ENCODE assay signal across 10 cellular contexts in genomic region chr19:45161715-45162463, GRCh38. TPM values are rescaled to one million over a fixed set of nuclear protein-coding genes. Genes with fewer than 3 reads are reported as not detected.
A peak's percentile ranks its signal among the peaks of the same experiment; 100 is the strongest.
DNase-seq lines count a peak whose midpoint lies in the region; ATAC-seq, FAIRE-seq and TF ChIP-seq lines count a peak whose summit lies in the region.
"Had no signal": no experiment of that assay in that cellular context is flagged by ENCODE, and none has a peak within 500 bp of the region (broad histone marks: within the 10 kb centered on the region; RNA-seq: fewer than 3 reads in every experiment).

No MANE protein-coding gene starts in this region.

- H3K4me3 ChIP-seq in epithelial cell of proximal tubule (ENCODE audit: low read depth, low read length) = no peak overlapping the region
- H3K4me3 ChIP-seq: upper lobe of left lung had no signal

- H3K27me3 Mint-ChIP-seq in neural crest cell (ENCODE audit: low read depth) = peaks cover 14% of the 10 kb centered on the region
- H3K27me3 Mint-ChIP-seq in natural killer cell treated with Interleukin-12 subunit alpha and Interleukin-12 subunit beta and Interleukin-15 and Interleukin-18, amount 100 ng/mL, for 72 hours = peaks cover 7 to 16% of the 10 kb centered on the region in 2 donors

- no peak for DNase-seq in D721Med (ENCODE audit: insufficient read length, low spot score)
- peak; percentile 19 for DNase-seq in NCI-H146 treated with DMSO at 0.1 percent for 48 hours (lab: John Stamatoyannopoulos, UW; ENCODE audit: unreplicated experiment)
- no peak for DNase-seq in epithelial cell of proximal tubule (ENCODE audit: low read depth)
- DNase-seq in neural crest cell (ENCODE audit: low read depth, low spot score) = peak; percentile 75
- no peak for DNase-seq in natural killer cell treated with Interleukin-12 subunit alpha and Interleukin-12 subunit beta and Interleukin-15 and Interleukin-18, amount 100 ng/mL, for 72 hours (ENCODE audit: low spot score)

- no peaks in the 10 kb centered on the region for H3K36me3 Mint-ChIP-seq in neural crest cell (ENCODE audit: low read depth)
- no peaks in the 10 kb centered on the region for H3K36me3 Mint-ChIP-seq in natural killer cell treated with Interleukin-12 subunit alpha and Interleukin-12 subunit beta and Interleukin-15 and Interleukin-18, amount 100 ng/mL, for 72 hours

- FAIRE-seq in D721Med (lab: Jason Lieb, UNC) = no peak

- ATAC-seq in HG02938 (IDR thresholded peaks at IDR 0.05; ENCODE audit: unreplicated experiment) (no peak), GM19035 (IDR thresholded peaks at IDR 0.05; ENCODE audit: unreplicated experiment) (no peak), GM21825 (IDR thresholded peaks at IDR 0.05; ENCODE audit: unreplicated experiment) (no peak)
- ATAC-seq in natural killer cell treated with Interleukin-12 subunit alpha and Interleukin-12 subunit beta and Interleukin-15 and Interleukin-18, amount 100 ng/mL, for 72 hours = no peak

- no peak overlapping the region for H3K27ac Mint-ChIP-seq in neural crest cell (ENCODE audit: unreplicated experiment)
- H3K27ac Mint-ChIP-seq in natural killer cell treated with Interleukin-12 subunit alpha and Interleukin-12 subunit beta and Interleukin-15 and Interleukin-18, amount 100 ng/mL, for 72 hours = no peak overlapping the region
- H3K27ac Mint-ChIP-seq: T-helper 2 cell treated with Interferon-gamma antibody and Interleukin-4, amounts not matched to agents 5 μg/mL and 100 μg/mL, for 36 hours had no signal

- H3K4me1 Mint-ChIP-seq in neural crest cell = peaks cover 7% of the 10 kb centered on the region
- H3K4me1 Mint-ChIP-seq in natural killer cell treated with Interleukin-12 subunit alpha and Interleukin-12 subunit beta and Interleukin-15 and Interleukin-18, amount 100 ng/mL, for 72 hours (ENCODE audit: low read depth in 2 of 2) = peaks cover 6 to 21% of the 10 kb centered on the region in 2 donors

- H3K4me3 Mint-ChIP-seq in neural crest cell = peak overlapping the region; percentile 19
- H3K4me3 Mint-ChIP-seq in natural killer cell treated with Interleukin-12 subunit alpha and Interleukin-12 subunit beta and Interleukin-15 and Interleukin-18, amount 100 ng/mL, for 72 hours = no peak overlapping the region
- H3K4me3 Mint-ChIP-seq: T-helper 2 cell treated with Interferon-gamma antibody and Interleukin-4, amounts not matched to agents 5 μg/mL and 100 μg/mL, for 36 hours had no signal

- TF ChIP-seq CTCF in D721Med (IDR thresholded peaks at IDR 0.05; ENCODE audit: insufficient read depth, missing control alignments) (peak; percentile 37), epithelial cell of proximal tubule (conservative IDR thresholded peaks at IDR 0.05; ENCODE audit: low read depth, low read length) (peak; percentile 71), neural crest cell (conservative IDR thresholded peaks at IDR 0.05) (peak; percentile 64)

- H3K9me3 Mint-ChIP-seq in neural crest cell = no peaks in the 10 kb centered on the region
- H3K9me3 Mint-ChIP-seq in natural killer cell treated with Interleukin-12 subunit alpha and Interleukin-12 subunit beta and Interleukin-15 and Interleukin-18, amount 100 ng/mL, for 72 hours = no peaks in the 10 kb centered on the region
- H3K9me3 Mint-ChIP-seq: T-helper 2 cell treated with Interferon-gamma antibody and Interleukin-4, amounts not matched to agents 5 μg/mL and 100 μg/mL, for 36 hours had no signal

RNA-seq across cellular contexts. Expression of gene NKPD1, which starts 1.1 kb away (rescaled TPM):
- total RNA-seq in epithelial cell of proximal tubule (0.29 TPM in 1 of 2 replicates, not detected in the other), neural crest cell (0.16 and 0.39 TPM in 2 replicates)
- under 1 TPM; 0.14 to 0.22 TPM for total RNA-seq in natural killer cell treated with Interleukin-12 subunit alpha and Interleukin-12 subunit beta and Interleukin-15 and Interleukin-18, amount 100 ng/mL, for 72 hours

RNA-seq across cellular contexts. Expression of gene TRAPPC6A, which starts 16.1 kb away (rescaled TPM):
- total RNA-seq in epithelial cell of proximal tubule (9.5 and 16.5 TPM in 2 replicates), neural crest cell (22.2 and 25.1 TPM in 2 replicates)
- 10 to 100 TPM; 17.5 to 33.5 TPM for total RNA-seq in natural killer cell treated with Interleukin-12 subunit alpha and Interleukin-12 subunit beta and Interleukin-15 and Interleukin-18, amount 100 ng/mL, for 72 hours

RNA-seq across cellular contexts. Expression of gene BLOC1S3, which starts 16.7 kb away (rescaled TPM):
- 5.4 and 11.5 TPM in 2 replicates for total RNA-seq in epithelial cell of proximal tubule
- total RNA-seq in neural crest cell = 9.3 and 9.7 TPM in 2 replicates
- 10 to 100 TPM; 15.4 to 20.5 TPM for total RNA-seq in natural killer cell treated with Interleukin-12 subunit alpha and Interleukin-12 subunit beta and Interleukin-15 and Interleukin-18, amount 100 ng/mL, for 72 hours

Comparison
In these comparisons a context has a peak if more than half of its experiments do, and no peak if none do; other contexts are left out.
1. DNase-seq: peak in NCI-H146 treated with DMSO at 0.1 percent for 48 hours (single experiment) and neural crest cell (single experiment); none in D721Med (single experiment), epithelial cell of proximal tubule (single experiment) and natural killer cell treated with Interleukin-12 subunit alpha and Interleukin-12 subunit beta and Interleukin-15 and Interleukin-18, amount 100 ng/mL, for 72 hours (single experiment).
2. Peak in every context shown above with its lines, with median percentiles within 50 percentile points of each other: CTCF ChIP-seq.